ENCODE assay signal across 14 cellular contexts in genomic region chr1:245045087-245045881, GRCh38.
DNase-seq lines count a peak whose midpoint lies in the region; ATAC-seq, FAIRE-seq and TF ChIP-seq lines count a peak whose summit lies in the region.
"Had no signal": no experiment of that assay in that cellular context is flagged by ENCODE, and none has a peak within 500 bp of the region (broad histone marks: within the 10 kb centered on the region; RNA-seq: fewer than 3 reads in every experiment).

No MANE protein-coding gene starts in this region.

- FAIRE-seq in A549 (lab: Jason Lieb, UNC) (no peak), HepG2 (lab: Jason Lieb, UNC) (peak; percentile 96)
- FAIRE-seq: RCC 7860 had no signal

- CTCF ChIA-PET in A549 (lab: Yijun Ruan, JAX): interaction anchor here (0.8 to 1.9 kb wide), 3 partner anchors 124 to 244 kb away, joined by 3 to 5 read pairs (median 4); no protein-coding TSS in a partner anchor
- CTCF ChIA-PET in HepG2 (lab: Yijun Ruan, JAX; ENCODE audit: low intra/inter-chr PET ratio, low total read pairs): no interaction called here

- H3K27me3 ChIP-seq in MG63: no peaks in the 10 kb centered on the region
- H3K27me3 ChIP-seq in duodenal mucosa (ENCODE audit: control insufficient read depth in 1 of 2, insufficient read depth in 2 of 2, low read length in 2 of 2): no peaks in the 10 kb centered on the region
- no peaks in the 10 kb centered on the region for H3K27me3 ChIP-seq in HepG2 (ENCODE audit: control insufficient read depth in 1 of 2, insufficient read depth in 2 of 2, low read length in 2 of 2)

- 72% methylated on average over 9 of the region's 9 CpGs for WGBS in A549 (ENCODE audit: missing lambda C conversion rate)
- 1% methylated on average over 6 of the region's 9 CpGs for WGBS in HepG2 (ENCODE audit: low lambda C conversion rate)

- POLR2A ChIA-PET in A549 (lab: Yijun Ruan, JAX) (no interaction called here), HepG2 (lab: Yijun Ruan, JAX) (interaction anchor here (0.8 to 1.8 kb wide), 5 partner anchors 9 to 176 kb away, joined by 3 to 10 read pairs (median 5); a partner anchor contains a TSS)

- intact Hi-C loops in HepG2 (cut with micrococcal nuclease; ENCODE audit: unreplicated experiment): loop anchor here (1.0 to 5.0 kb wide), 4 partner anchors 15 to 393 kb away; partner anchors contain the start of genes DESI2 and HNRNPU

- TF ChIP-seq EP300 in A549 (IDR thresholded peaks at IDR 0.05) (no peak), HepG2 (IDR thresholded peaks at IDR 0.05; ENCODE audit: low read depth in 2 of 2, low read length in 2 of 2) (no peak; a peak in 1 of 4 replicates), HepG2 (CRISPR knock-in tag; IDR thresholded peaks at IDR 0.05; ENCODE audit: borderline replicate concordance) (0 out of 2 replicates have a peak, but pooled peaks have one; percentile 17)

- peaks cover 3% of the 10 kb centered on the region for H3K79me2 ChIP-seq in HepG2 (ENCODE audit: insufficient read depth, low read length)

- DNase-seq in A549 (ENCODE audit: low read depth in 1 of 2, low spot score in 1 of 2) (peak in 1 of 2 experiments; percentile 85), MG63 (peak; percentile 78), HepG2 (ENCODE audit: low spot score) (peak; percentile 98), SKM-1 treated with dmso at 0.1 percent for 144 hours (lab: John Stamatoyannopoulos, UW; ENCODE audit: unreplicated experiment) (no peak), NCI-H146 (lab: John Stamatoyannopoulos, UW) (no peak), SHP77 treated with DMSO at 0.1 percent for 48 hours (lab: John Stamatoyannopoulos, UW) (no peak), Kasumi-1 (lab: John Stamatoyannopoulos, UW) (no peak)
- DNase-seq: activated CD4-positive, alpha-beta T cell treated with anti-CD3 and anti-CD28 coated beads, Interleukin-2, amount 10 ng/mL, durations not matched to agents 24 days and 14 days; activated naive CD8-positive, alpha-beta T cell treated with anti-CD3 and anti-CD28 coated beads, Interleukin-2, amount 10 ng/mL, durations not matched to agents 7 days and 5 days; left cardiac atrium; NCI-H1105 treated with DMSO at 0.1 percent for 48 hours had no signal

- H4K20me1 ChIP-seq in HepG2 (ENCODE audit: insufficient read depth, low read length): no peaks in the 10 kb centered on the region

- TF ChIP-seq CTCF in A549 (IDR thresholded peaks at IDR 0.05) (no peak), HepG2 (CRISPR knock-in tag; IDR thresholded peaks at IDR 0.05) (0 out of 2 replicates have a peak, but pooled peaks have one; percentile 7)

- peak; percentile 81 to 93 for ATAC-seq in A549
- peak; percentile 98 for ATAC-seq in HepG2

- H3K27ac ChIP-seq in A549: peak overlapping the region in 1 of 2 experiments; percentile 18; a peak in 2 of 6 replicates
- H3K27ac ChIP-seq in duodenal mucosa (ENCODE audit: low read depth, low read length): no peak overlapping the region
- peak overlapping the region; percentile 94 for H3K27ac ChIP-seq in HepG2 (ENCODE audit: extremely low read length, insufficient read depth, low read length)

- no peak for TF ChIP-seq POLR2A in A549 (IDR thresholded peaks at IDR 0.05; ENCODE audit: low read length)
- peak; percentile 58 to 69 for TF ChIP-seq POLR2A in HepG2 (IDR thresholded peaks at IDR 0.05; ENCODE audit: insufficient read depth in 1 of 2, low read depth in 2 of 2, low read length in 2 of 2)

- H3K4me3 ChIP-seq in A549: no peak overlapping the region
- H3K4me3 ChIP-seq in MG63: no peak overlapping the region
- peak overlapping the region; percentile 49 to 57 for H3K4me3 ChIP-seq in duodenal mucosa (ENCODE audit: low read depth in 1 of 2, low read length in 2 of 2)
- peak overlapping the region; percentile 47 to 68 (median 56) for H3K4me3 ChIP-seq in HepG2 (replicated peaks in 1 of 3; ENCODE audit: insufficient read depth in 1 of 3, low read depth in 2 of 3, low read length in 3 of 3)
- H3K4me3 ChIP-seq: smooth muscle cell had no signal

- H3K9me3 ChIP-seq in A549 (no peaks in the 10 kb centered on the region), MG63 (no peaks in the 10 kb centered on the region), duodenal mucosa (ENCODE audit: control insufficient read depth in 1 of 2, low read length in 2 of 2) (no peaks in the 10 kb centered on the region), HepG2 (ENCODE audit: low read length) (no peaks in the 10 kb centered on the region)

- TF ChIP-seq RAD21 in A549 (conservative IDR thresholded peaks at IDR 0.05 in 1 of 2, IDR thresholded peaks at IDR 0.05 in 1 of 2): no peak
- TF ChIP-seq RAD21 in HepG2 (CRISPR knock-in tag; IDR thresholded peaks at IDR 0.05): 0 out of 2 replicates have a peak, but pooled peaks have one; percentile 20

- H3K4me2 ChIP-seq in A549 (peak overlapping the region; percentile 47), HepG2 (ENCODE audit: low read depth, low read length) (peak overlapping the region; percentile 85)
- H3K4me2 ChIP-seq: smooth muscle cell had no signal

- TSS peak; percentile 75 for BruUV-seq in HepG2 (replicated peaks; lab: Mats Ljungman, UMichigan)

- in situ Hi-C loops in HepG2 (cut with HindIII; ENCODE audit: extremely low pct_ligation_motif_present, low pct_unique_long_range_greater_than_20kb): loop anchor here (25.0 kb wide), 1 partner anchor 433 kb away; no protein-coding TSS in a partner anchor

- H3K4me1 ChIP-seq in A549 (peaks cover 22% of the 10 kb centered on the region), duodenal mucosa (ENCODE audit: control insufficient read depth in 1 of 2, insufficient read depth in 2 of 2, low read length in 2 of 2) (peaks cover 9 to 18% of the 10 kb centered on the region in 2 donors), HepG2 (ENCODE audit: insufficient read depth, low read length) (peaks cover 48% of the 10 kb centered on the region)

- H2AFZ ChIP-seq in HepG2 (ENCODE audit: low read length): peak overlapping the region; percentile 57

- H3K9ac ChIP-seq in duodenal mucosa (ENCODE audit: low read depth in 1 of 2, low read length in 2 of 2): no peak overlapping the region
- peak overlapping the region; percentile 76 for H3K9ac ChIP-seq in HepG2 (ENCODE audit: insufficient read depth, low read depth, low read length)

- H3K36me3 ChIP-seq in MG63 (no peaks in the 10 kb centered on the region), duodenal mucosa (ENCODE audit: control insufficient read depth in 1 of 2, insufficient read depth in 2 of 2, low read length in 2 of 2) (no peaks in the 10 kb centered on the region), HepG2 (replicated peaks in 1 of 2; ENCODE audit: control insufficient read depth in 1 of 2, insufficient read depth in 2 of 2, low read length in 2 of 2) (no peaks in the 10 kb centered on the region)

TF ChIP-seq in A549, 52 proteins besides CTCF, POLR2A, EP300 and RAD21 (continues in another document):
- TF ChIP-seq RNF2 (IDR thresholded peaks at IDR 0.05; ENCODE audit: borderline replicate concordance, low read depth) (no peak), PBX3 (IDR thresholded peaks at IDR 0.05) (no peak), NPAS2 (CRISPR knock-in tag; IDR thresholded peaks at IDR 0.05; ENCODE audit: borderline replicate concordance) (no peak)
- TF ChIP-seq, protein P1, sequence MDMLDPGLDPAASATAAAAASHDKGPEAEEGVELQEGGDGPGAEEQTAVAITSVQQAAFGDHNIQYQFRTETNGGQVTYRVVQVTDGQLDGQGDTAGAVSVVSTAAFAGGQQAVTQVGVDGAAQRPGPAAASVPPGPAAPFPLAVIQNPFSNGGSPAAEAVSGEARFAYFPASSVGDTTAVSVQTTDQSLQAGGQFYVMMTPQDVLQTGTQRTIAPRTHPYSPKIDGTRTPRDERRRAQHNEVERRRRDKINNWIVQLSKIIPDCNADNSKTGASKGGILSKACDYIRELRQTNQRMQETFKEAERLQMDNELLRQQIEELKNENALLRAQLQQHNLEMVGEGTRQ (IDR thresholded peaks at IDR 0.05): no peak

TF ChIP-seq in HepG2, 621 proteins besides CTCF, POLR2A, EP300 and RAD21 (continues in another document):
- TF ChIP-seq ATF1 (CRISPR knock-in tag; IDR thresholded peaks at IDR 0.05) (0 out of 2 replicates have a peak, but pooled peaks have one; percentile 32), ZNF670 (CRISPR knock-in tag; IDR thresholded peaks at IDR 0.05; ENCODE audit: borderline replicate concordance) (peak; percentile 32; the same call in 1 of the 2 replicates), LCORL (IDR thresholded peaks at IDR 0.05) (no peak; the same call in 1 of the 2 replicates), LCORL (CRISPR knock-in tag; IDR thresholded peaks at IDR 0.05) (peak; percentile 40; the same call in 1 of the 2 replicates), ZNF704 (CRISPR knock-in tag; IDR thresholded peaks at IDR 0.05; ENCODE audit: borderline replicate concordance) (no peak), ZKSCAN8 (CRISPR knock-in tag; IDR thresholded peaks at IDR 0.05; ENCODE audit: borderline replicate concordance) (no peak), RFX5 (IDR thresholded peaks at IDR 0.05; ENCODE audit: low read depth, low read length) (peak; percentile 63; the same call in 1 of the 2 replicates), ZFP36L2 (CRISPR knock-in tag; IDR thresholded peaks at IDR 0.05) (no peak), SMC3 (IDR thresholded peaks at IDR 0.05; ENCODE audit: low read length) (no peak)
- TF ChIP-seq, protein P2, sequence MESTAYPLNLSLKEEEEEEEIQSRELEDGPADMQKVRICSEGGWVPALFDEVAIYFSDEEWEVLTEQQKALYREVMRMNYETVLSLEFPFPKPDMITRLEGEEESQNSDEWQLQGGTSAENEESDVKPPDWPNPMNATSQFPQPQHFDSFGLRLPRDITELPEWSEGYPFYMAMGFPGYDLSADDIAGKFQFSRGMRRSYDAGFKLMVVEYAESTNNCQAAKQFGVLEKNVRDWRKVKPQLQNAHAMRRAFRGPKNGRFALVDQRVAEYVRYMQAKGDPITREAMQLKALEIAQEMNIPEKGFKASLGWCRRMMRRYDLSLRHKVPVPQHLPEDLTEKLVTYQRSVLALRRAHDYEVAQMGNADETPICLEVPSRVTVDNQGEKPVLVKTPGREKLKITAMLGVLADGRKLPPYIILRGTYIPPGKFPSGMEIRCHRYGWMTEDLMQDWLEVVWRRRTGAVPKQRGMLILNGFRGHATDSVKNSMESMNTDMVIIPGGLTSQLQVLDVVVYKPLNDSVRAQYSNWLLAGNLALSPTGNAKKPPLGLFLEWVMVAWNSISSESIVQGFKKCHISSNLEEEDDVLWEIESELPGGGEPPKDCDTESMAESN (CRISPR knock-in tag; conservative IDR thresholded peaks at IDR 0.05): peak; percentile 38; the same call in 1 of the 2 replicates

Comparison
In these comparisons a context has a peak if more than half of its experiments do, and no peak if none do; other contexts are left out.
1. DNase-seq: peak in MG63 (single experiment) and HepG2 (single experiment); none in SKM-1 treated with dmso at 0.1 percent for 144 hours (single experiment), NCI-H146 (single experiment), SHP77 treated with DMSO at 0.1 percent for 48 hours (single experiment) and Kasumi-1 (0 of 2).
2. H3K4me3 ChIP-seq: peak in duodenal mucosa (2 of 2) and HepG2 (3 of 3); none in A549 (single experiment) and MG63 (single experiment).
3. Of the 38 proteins assayed by ChIP-seq in both HepG2 and A549: peak only in HepG2: CEBPB, CTCF, EHMT2, FOSL2, HDAC2, MAZ and 4 more; only in A549: none; in both: none; in neither: 25; mixed calls (peak in some experiments, not most) for 3.